Comparison of ENCODE assay signal across 17 cellular contexts in the genomic region with DNA sequence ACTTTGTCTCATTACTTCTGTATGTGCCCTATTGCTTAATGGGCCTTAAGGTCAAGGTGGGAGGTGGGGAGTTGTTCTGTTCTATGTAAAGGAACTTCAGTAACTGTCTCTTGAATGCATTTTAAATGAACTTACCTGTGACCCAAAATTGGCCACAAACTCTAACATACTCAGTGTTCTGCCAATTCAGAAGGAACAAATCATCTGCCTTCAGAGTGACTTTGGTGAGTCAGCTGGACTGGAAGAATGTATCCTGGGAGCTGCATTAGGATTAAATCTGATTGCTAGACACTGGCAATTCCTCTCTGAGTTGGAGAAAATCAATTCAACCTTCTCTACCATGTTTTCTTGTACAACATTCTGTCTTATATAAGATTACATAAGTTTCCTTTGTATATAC.
"Had no signal": no experiment of that assay in that cellular context is flagged by ENCODE, and none has a peak within 500 bp of the region (broad histone marks: within the 10 kb centered on the region; RNA-seq: fewer than 3 reads in every experiment).

No MANE protein-coding gene starts in this region.

- ATAC-seq: left lobe of liver; naive thymus-derived CD8-positive, alpha-beta T cell had no signal

- H3K9me3 Mint-ChIP-seq: activated naive CD8-positive, alpha-beta T cell treated with anti-CD3 and anti-CD28 coated beads, Interleukin-2, amount 10 ng/mL, durations not matched to agents 7 days and 5 days; activated T-helper 1 cell treated with anti-CD3 and anti-CD28 coated beads, Interleukin-12 subunit alpha, Interleukin-12 subunit beta, Interleukin-2, Interleukin-4 antibody, amounts not matched to agents 30 ng/mL and 10 ng/mL and 1 ng/mL, durations not matched to agents 14 hours and 24 hours and 36 hours had no signal

- DNase-seq: activated CD4-positive, alpha-beta T cell treated with anti-CD3 and anti-CD28 coated beads, Interleukin-2, amount 50 U/mL, for 1 hour; activated naive CD8-positive, alpha-beta T cell treated with anti-CD3 and anti-CD28 coated beads, Interleukin-2, amount 10 ng/mL, durations not matched to agents 7 days and 5 days; central memory CD4-positive, alpha-beta T cell; esophagus squamous epithelium; islet precursor cell; naive thymus-derived CD8-positive, alpha-beta T cell; small intestine; stimulated activated CD4-positive, alpha-beta T cell treated with anti-CD3 and anti-CD28 coated beads, Interleukin-4, amount 100 ng/mL, for 4 hours; stimulated activated CD8-positive, alpha-beta memory T cell treated with anti-CD3 and anti-CD28 coated beads, Interleukin-4, amount 100 ng/mL, for 48 hours; stimulated activated naive CD4-positive, alpha-beta T cell treated with Interleukin-2 at 50 U/mL for 16 hours; transverse colon had no signal

- H3K9me3 ChIP-seq: esophagus squamous epithelium, neutrophil, right atrium auricular region, transverse colon, vagina had no signal

- H3K4me1 Mint-ChIP-seq: activated naive CD8-positive, alpha-beta T cell treated with anti-CD3 and anti-CD28 coated beads, Interleukin-2, amount 10 ng/mL, durations not matched to agents 7 days and 5 days; naive thymus-derived CD8-positive, alpha-beta T cell had no signal

- H3K36me3 Mint-ChIP-seq: activated naive CD8-positive, alpha-beta T cell treated with anti-CD3 and anti-CD28 coated beads, Interleukin-2, amount 10 ng/mL, durations not matched to agents 7 days and 5 days had no signal

- H3K27me3 Mint-ChIP-seq: activated naive CD8-positive, alpha-beta T cell treated with anti-CD3 and anti-CD28 coated beads, Interleukin-2, amount 10 ng/mL, durations not matched to agents 7 days and 5 days; naive thymus-derived CD8-positive, alpha-beta T cell had no signal

- H3K27me3 ChIP-seq: esophagus squamous epithelium, neutrophil, right atrium auricular region, transverse colon, vagina had no signal

- H3K4me3 Mint-ChIP-seq: activated naive CD8-positive, alpha-beta T cell treated with anti-CD3 and anti-CD28 coated beads, Interleukin-2, amount 10 ng/mL, durations not matched to agents 7 days and 5 days; activated T-helper 1 cell treated with anti-CD3 and anti-CD28 coated beads, Interleukin-12 subunit alpha, Interleukin-12 subunit beta, Interleukin-2, Interleukin-4 antibody, amounts not matched to agents 30 ng/mL and 10 ng/mL and 1 ng/mL, durations not matched to agents 14 hours and 24 hours and 36 hours; naive thymus-derived CD8-positive, alpha-beta T cell had no signal

- H3K27ac Mint-ChIP-seq: activated naive CD8-positive, alpha-beta T cell treated with anti-CD3 and anti-CD28 coated beads, Interleukin-2, amount 10 ng/mL, durations not matched to agents 7 days and 5 days; activated T-helper 1 cell treated with anti-CD3 and anti-CD28 coated beads, Interleukin-12 subunit alpha, Interleukin-12 subunit beta, Interleukin-2, Interleukin-4 antibody, amounts not matched to agents 30 ng/mL and 10 ng/mL and 1 ng/mL, durations not matched to agents 14 hours and 24 hours and 36 hours; naive thymus-derived CD8-positive, alpha-beta T cell had no signal

- H3K36me3 ChIP-seq: esophagus squamous epithelium, neutrophil, right atrium auricular region, transverse colon, vagina had no signal

- H3K27ac ChIP-seq: coronary artery, esophagus squamous epithelium, neutrophil, right atrium auricular region, transverse colon, vagina had no signal

- H3K4me3 ChIP-seq: coronary artery, esophagus squamous epithelium, right atrium auricular region, transverse colon, vagina had no signal

- H3K4me1 ChIP-seq: esophagus squamous epithelium, right atrium auricular region, transverse colon, vagina had no signal
